12 cellular contexts compared by ENCODE assay signal in the genomic region with DNA sequence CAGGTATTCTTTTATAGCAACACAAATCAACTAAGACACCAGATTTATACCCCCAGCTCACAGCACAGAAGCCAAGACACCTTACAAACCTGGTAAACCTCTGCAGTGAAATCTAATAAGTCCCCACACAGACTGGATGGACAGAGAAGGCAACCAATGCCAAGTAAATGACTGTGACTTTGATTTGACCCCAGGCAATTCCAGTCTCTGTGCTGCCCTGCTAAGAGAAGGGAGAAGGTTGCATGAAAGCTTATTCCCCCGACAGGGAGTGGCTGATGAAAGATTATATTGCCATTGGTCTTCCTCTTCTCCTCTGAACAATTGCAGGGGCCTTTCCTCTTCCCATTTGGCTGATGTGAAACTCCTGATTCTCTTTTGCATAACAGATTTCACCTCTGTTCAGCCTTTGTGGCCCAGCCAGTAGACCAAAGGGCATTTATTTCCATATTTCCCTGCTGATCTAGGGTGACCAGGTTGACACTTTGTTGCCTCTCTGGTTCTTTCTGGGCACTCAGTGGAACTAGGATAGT.
"Had no signal": no experiment of that assay in that cellular context is flagged by ENCODE, and none has a peak within 500 bp of the region (broad histone marks: within the 10 kb centered on the region; RNA-seq: fewer than 3 reads in every experiment).

No MANE protein-coding gene starts in this region.

- DNase-seq: colonic mucosa; dermis blood vessel endothelial cell; effector CD4-positive, alpha-beta T cell; mesendoderm; naive B cell; sigmoid colon; stimulated activated naive CD4-positive, alpha-beta T cell; stomach; trophoblast cell had no signal

- H3K9me3 Mint-ChIP-seq: nephron had no signal

- H3K4me3 ChIP-seq: colonic mucosa, sigmoid colon, skin epidermis, stomach had no signal

- H3K27ac Mint-ChIP-seq: naive B cell, nephron had no signal

- H3K4me1 ChIP-seq: colonic mucosa had no signal

- H3K27ac ChIP-seq: colonic mucosa, sigmoid colon, skin epidermis, stomach had no signal

- H3K27me3 ChIP-seq: colonic mucosa, sigmoid colon, stomach had no signal

- H3K4me3 Mint-ChIP-seq: naive B cell, nephron had no signal

- H3K36me3 Mint-ChIP-seq: naive B cell had no signal

- H3K36me3 ChIP-seq: colonic mucosa, sigmoid colon, stomach had no signal

- H3K9me3 ChIP-seq: colonic mucosa, sigmoid colon, stomach had no signal

- ATAC-seq: esophagus mucosa had no signal
